Comparison of ENCODE assay signal across 19 cellular contexts in the genomic region with DNA sequence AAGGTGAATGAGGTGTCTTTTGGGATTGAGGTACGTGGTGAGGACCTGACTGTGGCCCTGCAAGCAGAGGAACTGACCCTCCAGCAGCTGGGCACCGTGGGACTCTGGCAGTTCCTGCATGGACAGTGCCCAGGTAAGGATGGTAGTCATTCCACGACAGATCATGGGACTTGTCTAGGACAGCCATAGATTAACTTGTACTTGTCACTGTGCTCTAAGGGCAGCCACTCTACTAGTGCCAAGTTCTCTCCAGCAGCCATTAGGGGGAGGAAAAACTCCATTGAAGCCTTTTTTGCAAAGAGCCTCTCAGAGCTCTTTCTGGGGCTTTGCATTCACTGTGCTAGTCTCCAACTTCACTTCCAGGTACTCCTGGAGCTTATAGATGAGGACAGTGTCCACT. TPM values are rescaled to one million over a fixed set of nuclear protein-coding genes. Genes with fewer than 3 reads are reported as not detected.
DNase-seq lines count a peak whose midpoint lies in the region; ATAC-seq, FAIRE-seq and TF ChIP-seq lines count a peak whose summit lies in the region.
"Had no signal": no experiment of that assay in that cellular context is flagged by ENCODE, and none has a peak within 500 bp of the region (broad histone marks: within the 10 kb centered on the region; RNA-seq: fewer than 3 reads in every experiment).

No MANE protein-coding gene starts in this region.

- no peak overlapping the region for H3K9ac ChIP-seq in HCT116 (ENCODE audit: low read length)
- H3K9ac ChIP-seq: BLaER1, KMS-11 had no signal

- intact Hi-C loops in HCT116 (cut with micrococcal nuclease): no loop called here
- intact Hi-C loops in heart left ventricle (cut with DNase I): loop anchor here in 3 of 10 donors (5.0 to 10.0 kb wide), 2 partner anchors 275 to 277 kb away; a partner anchor contains a TSS
- intact Hi-C loops in adrenal gland (cut with DNase I): no loop called here

- no peak for FAIRE-seq in D721Med (lab: Jason Lieb, UNC)

- no peaks in the 10 kb centered on the region for H3K9me3 ChIP-seq in HCT116 (ENCODE audit: control insufficient read depth in 1 of 2, insufficient read depth in 1 of 2, low read depth in 1 of 2, low read length in 2 of 2)
- no peaks in the 10 kb centered on the region for H3K9me3 ChIP-seq in heart left ventricle
- no peaks in the 10 kb centered on the region for H3K9me3 ChIP-seq in adrenal gland (replicated peaks in 1 of 3)
- H3K9me3 ChIP-seq: BLaER1 had no signal

- BruUV-seq in HCT116 (replicated peaks; lab: Mats Ljungman, UMichigan): no TSS peak

- 58 to 73% (median 62%) methylated on average over 3 of the region's 3 CpGs for WGBS in heart left ventricle, 4 donors
- WGBS in adrenal gland, 4 donors: 86 to 100% (median 92%) methylated on average over 3 of the region's 3 CpGs

- DNase-seq in D721Med (ENCODE audit: insufficient read length, low spot score): no peak
- no peak for DNase-seq in HCT116 (ENCODE audit: low read depth, low spot score)
- DNase-seq in astrocyte of the cerebellum (ENCODE audit: low read depth): no peak
- DNase-seq in heart left ventricle: no peak
- no peak for DNase-seq in SIG-M5 (lab: John Stamatoyannopoulos, UW)
- DNase-seq in adrenal gland: no peak
- DNase-seq in GM19238 (ENCODE audit: insufficient read length, low spot score): no peak
- DNase-seq in RKO (ENCODE audit: low spot score): no peak
- DNase-seq: activated CD8-positive, alpha-beta memory T cell treated with anti-CD3 and anti-CD28 coated beads, Interleukin-2, amount 50 U/mL, for 4 hours; activated naive CD8-positive, alpha-beta T cell treated with anti-CD3 and anti-CD28 coated beads for 36 hours; cerebellar nuclear complex; erythroblast; mammary epithelial cell; NCI-H2029 treated with DMSO at 0.1 percent for 48 hours; nephron progenitor cell; NK-92 treated with Interleukin-12 subunit alpha and Interleukin-12 subunit beta, amount 100 ng/mL, for 24 hours had no signal

- RAD21 ChIA-PET in HCT116 (lab: Charles Lee; ENCODE audit: low non-redundant PET in 1 of 2, low total read pairs in 2 of 2, uncharacterized antibody in 2 of 2, unreplicated experiment in 2 of 2): no interaction called here

- no peak for TF ChIP-seq RAD21 in HCT116 (IDR thresholded peaks at IDR 0.05; ENCODE audit: low read depth)

- ATAC-seq in HCT116: peak; percentile 34; the same call in 1 of the 2 replicates
- ATAC-seq in heart left ventricle: peak; percentile 30 to 63 (median 49)

- no peak overlapping the region for H3K4me2 ChIP-seq in HCT116 (ENCODE audit: low read length)
- H3K4me2 ChIP-seq: BLaER1, KMS-11 had no signal

- H3K27me3 ChIP-seq in HCT116 (ENCODE audit: insufficient read depth, low read length): no peaks in the 10 kb centered on the region
- H3K27me3 ChIP-seq in heart left ventricle: no peaks in the 10 kb centered on the region
- no peaks in the 10 kb centered on the region for H3K27me3 ChIP-seq in adrenal gland
- H3K27me3 ChIP-seq: BLaER1 had no signal

- H2AFZ ChIP-seq in HCT116 (ENCODE audit: low read depth, low read length, poor library complexity, severe bottlenecking): no peak overlapping the region

- TF ChIP-seq POLR2A in HCT116 (IDR thresholded peaks at IDR 0.05; ENCODE audit: borderline replicate concordance, extremely low read depth, insufficient read depth, insufficient read length) (no peak), heart left ventricle (IDR thresholded peaks at IDR 0.05) (no peak), adrenal gland (IDR thresholded peaks at IDR 0.05) (no peak)

- no peaks in the 10 kb centered on the region for H3K79me2 ChIP-seq in HCT116 (ENCODE audit: insufficient read depth, low read length)

- no peak overlapping the region for H3K4me3 ChIP-seq in HCT116 (replicated peaks in 1 of 2; ENCODE audit: low read depth in 1 of 2, low read length in 2 of 2)
- H3K4me3 ChIP-seq in astrocyte of the cerebellum (ENCODE audit: low read depth, low read length): no peak overlapping the region
- H3K4me3 ChIP-seq in heart left ventricle: no peak overlapping the region
- H3K4me3 ChIP-seq in adrenal gland: no peak overlapping the region
- H3K4me3 ChIP-seq: BLaER1, SK-N-MC had no signal

- POLR2A ChIA-PET in HCT116 (lab: Charles Lee): no interaction called here

- no peak overlapping the region for H3K27ac ChIP-seq in HCT116 (ENCODE audit: low read depth, low read length)
- peak overlapping the region in 6 of 12 donors; percentile 17 to 58 (median 40) for H3K27ac ChIP-seq in heart left ventricle
- H3K27ac ChIP-seq in adrenal gland: no peak overlapping the region
- H3K27ac ChIP-seq: BLaER1, KMS-11, SK-N-MC had no signal

- CTCF ChIA-PET in HCT116 (lab: Charles Lee): no interaction called here

- H3K9me2 ChIP-seq in HCT116 (ENCODE audit: insufficient read depth): no peaks in the 10 kb centered on the region

- H3K36me3 ChIP-seq in HCT116 (ENCODE audit: control insufficient read depth in 1 of 2, insufficient read depth in 2 of 2, low read length in 2 of 2): peaks cover 24 to 32% of the 10 kb centered on the region in 2 experiments; a peak in 3 of 4 replicates
- H3K36me3 ChIP-seq in heart left ventricle: peaks cover 0 to 89% (median 60%) of the 10 kb centered on the region in 9 donors
- H3K36me3 ChIP-seq in adrenal gland (replicated peaks in 1 of 2): peaks cover 0 to 52% of the 10 kb centered on the region in 2 donors

- in situ Hi-C loops in astrocyte of the cerebellum (cut with HindIII; ENCODE audit: low sequenced_read_pairs): no loop called here

- H4K20me1 ChIP-seq in HCT116 (ENCODE audit: insufficient read depth): no peaks in the 10 kb centered on the region

- H3K4me1 ChIP-seq in HCT116 (ENCODE audit: control insufficient read depth in 1 of 2, insufficient read depth in 2 of 2, low read length in 2 of 2): no peaks in the 10 kb centered on the region
- peaks cover 0 to 35% (median 9%) of the 10 kb centered on the region in 12 donors for H3K4me1 ChIP-seq in heart left ventricle
- no peaks in the 10 kb centered on the region for H3K4me1 ChIP-seq in adrenal gland (replicated peaks in 1 of 2)
- H3K4me1 ChIP-seq: BLaER1 had no signal

- peak; percentile 16 for TF ChIP-seq CTCF in D721Med (IDR thresholded peaks at IDR 0.05; ENCODE audit: insufficient read depth, missing control alignments)
- no peak for TF ChIP-seq CTCF in HCT116 (IDR thresholded peaks at IDR 0.05 in 2 of 3, conservative IDR thresholded peaks at IDR 0.05 in 1 of 3; ENCODE audit: borderline replicate concordance in 1 of 3, insufficient read depth in 1 of 3, low read depth in 2 of 3, low read length in 2 of 3)
- peak; percentile 15 for TF ChIP-seq CTCF in astrocyte of the cerebellum (IDR thresholded peaks at IDR 0.05; ENCODE audit: low read depth, low read length, missing control alignments)
- TF ChIP-seq CTCF in heart left ventricle (IDR thresholded peaks at IDR 0.05): peak in 8 of 12 donors; percentile 18 to 43 (median 26)
- peak in 2 of 6 experiments; percentile 15 to 20 for TF ChIP-seq CTCF in adrenal gland (IDR thresholded peaks at IDR 0.05)

TF ChIP-seq in HCT116, 20 proteins besides CTCF, POLR2A, EP300 and RAD21:
- TF ChIP-seq EGR1 (IDR thresholded peaks at IDR 0.05; ENCODE audit: low read depth) (no peak), SP1 (IDR thresholded peaks at IDR 0.05; ENCODE audit: low read depth) (no peak), ZFX (IDR thresholded peaks at IDR 0.05) (no peak), JUND (IDR thresholded peaks at IDR 0.05) (no peak), CBX3 (IDR thresholded peaks at IDR 0.05; ENCODE audit: low read depth) (no peak), ELF1 (IDR thresholded peaks at IDR 0.05; ENCODE audit: borderline replicate concordance, low read depth) (no peak), SRF (IDR thresholded peaks at IDR 0.05; ENCODE audit: low read depth) (no peak)
- TF ChIP-seq, protein P1, sequence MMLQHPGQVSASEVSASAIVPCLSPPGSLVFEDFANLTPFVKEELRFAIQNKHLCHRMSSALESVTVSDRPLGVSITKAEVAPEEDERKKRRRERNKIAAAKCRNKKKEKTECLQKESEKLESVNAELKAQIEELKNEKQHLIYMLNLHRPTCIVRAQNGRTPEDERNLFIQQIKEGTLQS (IDR thresholded peaks at IDR 0.05): no peak

RNA-seq across cellular contexts. Expression of a gene that starts 20.4 kb away (rescaled TPM):
- total RNA-seq in HCT116 (2021; ENCODE audit: unreplicated experiment): 23.7 TPM
- polyA plus RNA-seq in HCT116 (2012): 12.3 and 16.2 TPM in 2 replicates
- 10 to 100 TPM; 14.6 to 25.9 (median 19.9) TPM for total RNA-seq in heart left ventricle
- 10 to 100 TPM; 22.7 to 75.7 TPM for polyA plus RNA-seq in heart left ventricle
- total RNA-seq in adrenal gland: 10 to 100 TPM; 16.4 to 27.8 (median 23.8) TPM
- 10 to 100 TPM; 28.5 to 45.5 (median 42.6) TPM for polyA plus RNA-seq in adrenal gland

RNA-seq across cellular contexts. Expression of a gene that starts 21.6 kb away (rescaled TPM):
- 20.6 TPM for total RNA-seq in HCT116 (2021; ENCODE audit: unreplicated experiment)
- 13.0 and 13.4 TPM in 2 replicates for polyA plus RNA-seq in HCT116 (2012)
- total RNA-seq in heart left ventricle: 10 to 100 TPM; 23.8 to 49.5 (median 30.4) TPM
- polyA plus RNA-seq in heart left ventricle: 10 to 100 TPM; 11.0 to 17.7 TPM
- total RNA-seq in adrenal gland: 10 to 100 TPM; 22.8 to 68.0 (median 45.4) TPM
- polyA plus RNA-seq in adrenal gland: 10 to 100 TPM; 12.6 to 21.1 (median 15.7) TPM

Comparison
In these comparisons a context has a peak if more than half of its experiments do, and no peak if none do; other contexts are left out.
1. CTCF ChIP-seq: peak in D721Med (single experiment), astrocyte of the cerebellum (single experiment) and heart left ventricle (8 of 12); none in HCT116 (0 of 3).